ENCODE assay signal across 1 cellular context in genomic region chr2:10482460-10482859, GRCh38.
A peak's percentile ranks its signal among the peaks of the same experiment; 100 is the strongest.
TF ChIP-seq lines count a peak whose summit lies in the region.

No MANE protein-coding gene starts in this region.

TF ChIP-seq in HepG2, 621 proteins besides CTCF, POLR2A, EP300 and RAD21 (continued from another document and continues in another):
- TF ChIP-seq BCLAF1 (IDR thresholded peaks at IDR 0.05), result no peak
- no peak for TF ChIP-seq NCOA2 (CRISPR knock-in tag; IDR thresholded peaks at IDR 0.05)
- no peak for TF ChIP-seq ZNF317 (CRISPR knock-in tag; IDR thresholded peaks at IDR 0.05)
- 0 out of 2 replicates have a peak, but pooled peaks have one; percentile 24 for TF ChIP-seq ZNF350 (CRISPR knock-in tag; IDR thresholded peaks at IDR 0.05; ENCODE audit: borderline replicate concordance, low read depth)
- TF ChIP-seq ZGPAT (CRISPR knock-in tag; IDR thresholded peaks at IDR 0.05), result no peak
- TF ChIP-seq HNRNPH1 (optimal IDR thresholded peaks at IDR 0.05; ENCODE audit: low read depth, low read length), result no peak
- no peak for TF ChIP-seq NFKB2 (CRISPR knock-in tag; IDR thresholded peaks at IDR 0.05; ENCODE audit: borderline replicate concordance)
- TF ChIP-seq ZNF713 (CRISPR knock-in tag; IDR thresholded peaks at IDR 0.05), result no peak
- TF ChIP-seq ZNF567 (CRISPR knock-in tag; IDR thresholded peaks at IDR 0.05; ENCODE audit: borderline replicate concordance), result no peak
- TF ChIP-seq NFE2 (CRISPR knock-in tag; IDR thresholded peaks at IDR 0.05), result no peak
- peak; percentile 65; the same call in 1 of the 2 replicates for TF ChIP-seq PAXIP1 (CRISPR knock-in tag; conservative IDR thresholded peaks at IDR 0.05)
- TF ChIP-seq, protein P1, sequence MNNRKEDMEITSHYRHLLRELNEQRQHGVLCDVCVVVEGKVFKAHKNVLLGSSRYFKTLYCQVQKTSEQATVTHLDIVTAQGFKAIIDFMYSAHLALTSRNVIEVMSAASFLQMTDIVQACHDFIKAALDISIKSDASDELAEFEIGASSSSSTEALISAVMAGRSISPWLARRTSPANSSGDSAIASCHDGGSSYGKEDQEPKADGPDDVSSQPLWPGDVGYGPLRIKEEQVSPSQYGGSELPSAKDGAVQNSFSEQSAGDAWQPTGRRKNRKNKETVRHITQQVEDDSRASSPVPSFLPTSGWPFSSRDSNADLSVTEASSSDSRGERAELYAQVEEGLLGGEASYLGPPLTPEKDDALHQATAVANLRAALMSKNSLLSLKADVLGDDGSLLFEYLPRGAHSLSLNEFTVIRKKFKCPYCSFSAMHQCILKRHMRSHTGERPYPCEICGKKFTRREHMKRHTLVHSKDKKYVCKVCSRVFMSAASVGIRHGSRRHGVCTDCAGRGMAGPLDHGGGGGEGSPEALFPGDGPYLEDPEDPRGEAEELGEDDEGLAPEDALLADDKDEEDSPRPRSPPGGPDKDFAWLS (CRISPR knock-in tag; IDR thresholded peaks at IDR 0.05; ENCODE audit: borderline replicate concordance), result no peak
- 0 out of 2 replicates have a peak, but pooled peaks have one; percentile 29 for TF ChIP-seq IRF2 (CRISPR knock-in tag; IDR thresholded peaks at IDR 0.05)
- peak; percentile 62 for TF ChIP-seq CEBPG (CRISPR knock-in tag; IDR thresholded peaks at IDR 0.05)
- TF ChIP-seq ZNF709 (CRISPR knock-in tag; IDR thresholded peaks at IDR 0.05), result no peak
- TF ChIP-seq, protein P2, sequence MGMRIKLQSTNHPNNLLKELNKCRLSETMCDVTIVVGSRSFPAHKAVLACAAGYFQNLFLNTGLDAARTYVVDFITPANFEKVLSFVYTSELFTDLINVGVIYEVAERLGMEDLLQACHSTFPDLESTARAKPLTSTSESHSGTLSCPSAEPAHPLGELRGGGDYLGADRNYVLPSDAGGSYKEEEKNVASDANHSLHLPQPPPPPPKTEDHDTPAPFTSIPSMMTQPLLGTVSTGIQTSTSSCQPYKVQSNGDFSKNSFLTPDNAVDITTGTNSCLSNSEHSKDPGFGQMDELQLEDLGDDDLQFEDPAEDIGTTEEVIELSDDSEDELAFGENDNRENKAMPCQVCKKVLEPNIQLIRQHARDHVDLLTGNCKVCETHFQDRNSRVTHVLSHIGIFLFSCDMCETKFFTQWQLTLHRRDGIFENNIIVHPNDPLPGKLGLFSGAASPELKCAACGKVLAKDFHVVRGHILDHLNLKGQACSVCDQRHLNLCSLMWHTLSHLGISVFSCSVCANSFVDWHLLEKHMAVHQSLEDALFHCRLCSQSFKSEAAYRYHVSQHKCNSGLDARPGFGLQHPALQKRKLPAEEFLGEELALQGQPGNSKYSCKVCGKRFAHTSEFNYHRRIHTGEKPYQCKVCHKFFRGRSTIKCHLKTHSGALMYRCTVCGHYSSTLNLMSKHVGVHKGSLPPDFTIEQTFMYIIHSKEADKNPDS (CRISPR knock-in tag; IDR thresholded peaks at IDR 0.05), result no peak
- TF ChIP-seq, protein P3, sequence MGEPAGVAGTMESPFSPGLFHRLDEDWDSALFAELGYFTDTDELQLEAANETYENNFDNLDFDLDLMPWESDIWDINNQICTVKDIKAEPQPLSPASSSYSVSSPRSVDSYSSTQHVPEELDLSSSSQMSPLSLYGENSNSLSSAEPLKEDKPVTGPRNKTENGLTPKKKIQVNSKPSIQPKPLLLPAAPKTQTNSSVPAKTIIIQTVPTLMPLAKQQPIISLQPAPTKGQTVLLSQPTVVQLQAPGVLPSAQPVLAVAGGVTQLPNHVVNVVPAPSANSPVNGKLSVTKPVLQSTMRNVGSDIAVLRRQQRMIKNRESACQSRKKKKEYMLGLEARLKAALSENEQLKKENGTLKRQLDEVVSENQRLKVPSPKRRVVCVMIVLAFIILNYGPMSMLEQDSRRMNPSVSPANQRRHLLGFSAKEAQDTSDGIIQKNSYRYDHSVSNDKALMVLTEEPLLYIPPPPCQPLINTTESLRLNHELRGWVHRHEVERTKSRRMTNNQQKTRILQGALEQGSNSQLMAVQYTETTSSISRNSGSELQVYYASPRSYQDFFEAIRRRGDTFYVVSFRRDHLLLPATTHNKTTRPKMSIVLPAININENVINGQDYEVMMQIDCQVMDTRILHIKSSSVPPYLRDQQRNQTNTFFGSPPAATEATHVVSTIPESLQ (CRISPR knock-in tag; conservative IDR thresholded peaks at IDR 0.05), result no peak
- TF ChIP-seq ZFP1 (CRISPR knock-in tag; IDR thresholded peaks at IDR 0.05), result no peak
- TF ChIP-seq, protein P4, sequence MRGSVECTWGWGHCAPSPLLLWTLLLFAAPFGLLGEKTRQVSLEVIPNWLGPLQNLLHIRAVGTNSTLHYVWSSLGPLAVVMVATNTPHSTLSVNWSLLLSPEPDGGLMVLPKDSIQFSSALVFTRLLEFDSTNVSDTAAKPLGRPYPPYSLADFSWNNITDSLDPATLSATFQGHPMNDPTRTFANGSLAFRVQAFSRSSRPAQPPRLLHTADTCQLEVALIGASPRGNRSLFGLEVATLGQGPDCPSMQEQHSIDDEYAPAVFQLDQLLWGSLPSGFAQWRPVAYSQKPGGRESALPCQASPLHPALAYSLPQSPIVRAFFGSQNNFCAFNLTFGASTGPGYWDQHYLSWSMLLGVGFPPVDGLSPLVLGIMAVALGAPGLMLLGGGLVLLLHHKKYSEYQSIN (CRISPR knock-in tag; IDR thresholded peaks at IDR 0.05; ENCODE audit: borderline replicate concordance), result no peak
- TF ChIP-seq ZNF335 (CRISPR knock-in tag; IDR thresholded peaks at IDR 0.05), result no peak
- TF ChIP-seq MEIS1 (CRISPR knock-in tag; IDR thresholded peaks at IDR 0.05; ENCODE audit: borderline replicate concordance), result no peak
- TF ChIP-seq YEATS2 (CRISPR knock-in tag; IDR thresholded peaks at IDR 0.05; ENCODE audit: borderline replicate concordance), result no peak
- TF ChIP-seq, protein P5, sequence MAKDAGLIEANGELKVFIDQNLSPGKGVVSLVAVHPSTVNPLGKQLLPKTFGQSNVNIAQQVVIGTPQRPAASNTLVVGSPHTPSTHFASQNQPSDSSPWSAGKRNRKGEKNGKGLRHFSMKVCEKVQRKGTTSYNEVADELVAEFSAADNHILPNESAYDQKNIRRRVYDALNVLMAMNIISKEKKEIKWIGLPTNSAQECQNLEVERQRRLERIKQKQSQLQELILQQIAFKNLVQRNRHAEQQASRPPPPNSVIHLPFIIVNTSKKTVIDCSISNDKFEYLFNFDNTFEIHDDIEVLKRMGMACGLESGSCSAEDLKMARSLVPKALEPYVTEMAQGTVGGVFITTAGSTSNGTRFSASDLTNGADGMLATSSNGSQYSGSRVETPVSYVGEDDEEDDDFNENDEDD (CRISPR knock-in tag; IDR thresholded peaks at IDR 0.05; ENCODE audit: borderline replicate concordance), result no peak
- no peak for TF ChIP-seq BRCA1 (CRISPR knock-in tag; IDR thresholded peaks at IDR 0.05)
- no peak for TF ChIP-seq ZNF253 (CRISPR knock-in tag; IDR thresholded peaks at IDR 0.05; ENCODE audit: borderline replicate concordance)
- TF ChIP-seq NONO (IDR thresholded peaks at IDR 0.05), result no peak
- no peak for TF ChIP-seq NONO (CRISPR knock-in tag; conservative IDR thresholded peaks at IDR 0.05)
- no peak for TF ChIP-seq ZNF83 (CRISPR knock-in tag; IDR thresholded peaks at IDR 0.05; ENCODE audit: borderline replicate concordance)
- no peak for TF ChIP-seq NFYC (CRISPR knock-in tag; IDR thresholded peaks at IDR 0.05)
- TF ChIP-seq KAT2B (IDR thresholded peaks at IDR 0.05; ENCODE audit: borderline replicate concordance, low read depth, low read length), result no peak
- TF ChIP-seq, protein P6, sequence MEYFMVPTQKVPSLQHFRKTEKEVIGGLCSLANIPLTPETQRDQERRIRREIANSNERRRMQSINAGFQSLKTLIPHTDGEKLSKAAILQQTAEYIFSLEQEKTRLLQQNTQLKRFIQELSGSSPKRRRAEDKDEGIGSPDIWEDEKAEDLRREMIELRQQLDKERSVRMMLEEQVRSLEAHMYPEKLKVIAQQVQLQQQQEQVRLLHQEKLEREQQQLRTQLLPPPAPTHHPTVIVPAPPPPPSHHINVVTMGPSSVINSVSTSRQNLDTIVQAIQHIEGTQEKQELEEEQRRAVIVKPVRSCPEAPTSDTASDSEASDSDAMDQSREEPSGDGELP (IDR thresholded peaks at IDR 0.05; ENCODE audit: borderline replicate concordance, low read depth), result peak; percentile 27; the same call in 1 of the 2 replicates
- TF ChIP-seq ZMAT3 (CRISPR knock-in tag; conservative IDR thresholded peaks at IDR 0.05), result no peak
- TF ChIP-seq, protein P7, sequence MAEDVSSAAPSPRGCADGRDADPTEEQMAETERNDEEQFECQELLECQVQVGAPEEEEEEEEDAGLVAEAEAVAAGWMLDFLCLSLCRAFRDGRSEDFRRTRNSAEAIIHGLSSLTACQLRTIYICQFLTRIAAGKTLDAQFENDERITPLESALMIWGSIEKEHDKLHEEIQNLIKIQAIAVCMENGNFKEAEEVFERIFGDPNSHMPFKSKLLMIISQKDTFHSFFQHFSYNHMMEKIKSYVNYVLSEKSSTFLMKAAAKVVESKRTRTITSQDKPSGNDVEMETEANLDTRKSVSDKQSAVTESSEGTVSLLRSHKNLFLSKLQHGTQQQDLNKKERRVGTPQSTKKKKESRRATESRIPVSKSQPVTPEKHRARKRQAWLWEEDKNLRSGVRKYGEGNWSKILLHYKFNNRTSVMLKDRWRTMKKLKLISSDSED (CRISPR knock-in tag; IDR thresholded peaks at IDR 0.05), result no peak
- TF ChIP-seq, protein P8, sequence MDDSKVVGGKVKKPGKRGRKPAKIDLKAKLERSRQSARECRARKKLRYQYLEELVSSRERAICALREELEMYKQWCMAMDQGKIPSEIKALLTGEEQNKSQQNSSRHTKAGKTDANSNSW (CRISPR knock-in tag; IDR thresholded peaks at IDR 0.05; ENCODE audit: borderline replicate concordance), result no peak
- TF ChIP-seq TBL1XR1 (IDR thresholded peaks at IDR 0.05; ENCODE audit: borderline replicate concordance, low read length, partially characterized antibody), result no peak
- TF ChIP-seq IKZF1 (IDR thresholded peaks at IDR 0.05), result no peak
- no peak for TF ChIP-seq WIZ (CRISPR knock-in tag; IDR thresholded peaks at IDR 0.05)
- TF ChIP-seq THAP11 (CRISPR knock-in tag; IDR thresholded peaks at IDR 0.05), result 0 out of 2 replicates have a peak, but pooled peaks have one; percentile 30
- TF ChIP-seq JDP2 (CRISPR knock-in tag; IDR thresholded peaks at IDR 0.05; ENCODE audit: borderline replicate concordance), result no peak
- no peak for TF ChIP-seq HOMEZ (CRISPR knock-in tag; IDR thresholded peaks at IDR 0.05; ENCODE audit: low read depth)
- no peak for TF ChIP-seq REPIN1 (CRISPR knock-in tag; IDR thresholded peaks at IDR 0.05; ENCODE audit: borderline replicate concordance, low read depth)
- no peak for TF ChIP-seq ZNF12 (CRISPR knock-in tag; IDR thresholded peaks at IDR 0.05)
